Comparison of ENCODE assay signal across 27 cellular contexts in the genomic region with DNA sequence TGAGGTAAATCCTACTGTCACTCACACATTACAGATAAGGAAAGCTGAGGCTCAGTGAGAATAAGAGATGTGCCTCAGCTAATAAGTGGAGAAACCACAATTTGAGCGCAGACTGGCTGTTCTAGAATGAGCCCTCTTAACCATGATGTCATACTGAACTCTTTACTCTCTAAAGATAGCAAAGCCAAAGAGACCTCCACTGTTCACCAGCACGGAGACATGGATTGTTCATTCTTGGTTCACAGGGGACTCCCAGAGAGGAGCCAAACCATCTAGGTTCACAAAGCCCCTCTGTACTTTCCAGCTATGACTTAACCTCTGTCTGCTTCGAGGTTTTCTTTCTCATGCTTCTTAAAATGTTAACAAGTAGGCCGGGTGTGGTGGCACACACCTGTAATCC.
"Had no signal": no experiment of that assay in that cellular context is flagged by ENCODE, and none has a peak within 500 bp of the region (broad histone marks: within the 10 kb centered on the region; RNA-seq: fewer than 3 reads in every experiment).

No MANE protein-coding gene starts in this region.

- H3K9me3 ChIP-seq: Peyer's patch, SJSA1, SK-N-SH had no signal

- H3K4me3 ChIP-seq: Peyer's patch, SJSA1 had no signal

- H3K27me3 ChIP-seq: Peyer's patch, SJSA1 had no signal

- ATAC-seq: activated CD8-positive, alpha-beta T cell treated with anti-CD3 and anti-CD28 coated beads, Interleukin-2, amount 10 ng/mL, durations not matched to agents 7 days and 5 days; activated naive CD8-positive, alpha-beta T cell treated with anti-CD3 and anti-CD28 coated beads, Interleukin-2, amount 50 U/mL, for 24 hours; PC-3 had no signal

- FAIRE-seq: bronchial epithelial cell, TTC549 had no signal

- H3K9ac ChIP-seq: SK-N-SH had no signal

- H3K4me1 ChIP-seq: Peyer's patch had no signal

- DNase-seq: activated CD4-positive, alpha-beta T cell treated with anti-CD3 and anti-CD28 coated beads, Interleukin-2, amount 10 ng/mL, durations not matched to agents 7 days and 5 days; activated CD4-positive, alpha-beta T cell treated with anti-CD3 and anti-CD28 coated beads, Interleukin-2, amount 50 U/mL, for 48 hours; activated CD8-positive, alpha-beta T cell treated with anti-CD3 and anti-CD28 coated beads, Interleukin-2, amount 10 ng/mL, durations not matched to agents 7 days and 5 days; activated gamma-delta T cell treated with Interleukin-2 at 50 U/mL for 16 hours; activated naive CD4-positive, alpha-beta T cell treated with anti-CD3 and anti-CD28 coated beads for 36 hours; activated naive CD8-positive, alpha-beta T cell treated with anti-CD3 and anti-CD28 coated beads, Interleukin-2, amount 50 U/mL, for 24 hours; activated T-cell treated with anti-CD3 and anti-CD28 coated beads, Interleukin-2, amount 50 U/mL, for 24 hours; anterior cingulate cortex; central memory CD4-positive, alpha-beta T cell; MM.1S; MV-4-11; NCI-H1092; NCI-H1436 treated with DMSO at 0.1 percent for 48 hours; NCI-H1694 treated with DMSO at 0.1 percent for 48 hours; NCI-H2029; NCI-H510A; NCI-H526; NCI-H748 treated with DMSO at 0.1 percent for 48 hours; NK-92 treated with Interleukin-12 subunit alpha and Interleukin-12 subunit beta, amount 100 ng/mL, for 24 hours; PC-3; Peyer's patch; RPMI8226; SHP77 treated with DMSO at 0.1 percent for 48 hours; SK-N-SH had no signal

- H3K4me2 ChIP-seq: SK-N-SH had no signal

- H3K27ac ChIP-seq: Peyer's patch, SJSA1 had no signal
